Comparison of ENCODE assay signal across 9 cellular contexts in genomic region chr9:70352802-70353201, GRCh38.
DNase-seq lines count a peak whose midpoint lies in the region; ATAC-seq, FAIRE-seq and TF ChIP-seq lines count a peak whose summit lies in the region.
"Had no signal": no experiment of that assay in that cellular context is flagged by ENCODE, and none has a peak within 500 bp of the region (broad histone marks: within the 10 kb centered on the region; RNA-seq: fewer than 3 reads in every experiment).

No MANE protein-coding gene starts in this region.

- in situ Hi-C loops in ACHN (cut with HindIII; ENCODE audit: low pct_ligation_motif_present, low pct_unique_long_range_greater_than_20kb, low sequenced_read_pairs): no loop called here

- no peak overlapping the region for H3K4me3 Mint-ChIP-seq in astrocyte (ENCODE audit: unreplicated experiment)
- H3K4me3 Mint-ChIP-seq in activated naive CD8-positive, alpha-beta T cell treated with anti-CD3 and anti-CD28 coated beads, Interleukin-2, amount 50 U/mL, for 24 hours: no peak overlapping the region

- H3K4me1 ChIP-seq in astrocyte (ENCODE audit: insufficient read depth, low read length): no peaks in the 10 kb centered on the region
- H3K4me1 ChIP-seq in left lung: no peaks in the 10 kb centered on the region

- H4K20me1 ChIP-seq in astrocyte (ENCODE audit: insufficient read depth, low read length): no peaks in the 10 kb centered on the region

- intact Hi-C loops in left lung (cut with DNase I): loop anchor here in 1 of 2 donors (10.0 kb wide), 1 partner anchor 132 kb away; no protein-coding TSS in a partner anchor

- no peak overlapping the region for H3K4me2 ChIP-seq in astrocyte (ENCODE audit: low read length)

- ATAC-seq in left lung (no peak), HG03025 (IDR thresholded peaks at IDR 0.05; ENCODE audit: low FRiP score, unreplicated experiment) (no peak)
- ATAC-seq in activated naive CD8-positive, alpha-beta T cell treated with anti-CD3 and anti-CD28 coated beads, Interleukin-2, amount 50 U/mL, for 24 hours: no peak

- peaks cover 1% of the 10 kb centered on the region for H3K9me3 Mint-ChIP-seq in astrocyte (ENCODE audit: unreplicated experiment)
- no peaks in the 10 kb centered on the region for H3K9me3 Mint-ChIP-seq in activated naive CD8-positive, alpha-beta T cell treated with anti-CD3 and anti-CD28 coated beads, Interleukin-2, amount 50 U/mL, for 24 hours

- no peaks in the 10 kb centered on the region for H3K4me1 Mint-ChIP-seq in astrocyte (ENCODE audit: low read depth, unreplicated experiment)
- peaks cover 2% of the 10 kb centered on the region for H3K4me1 Mint-ChIP-seq in activated naive CD8-positive, alpha-beta T cell treated with anti-CD3 and anti-CD28 coated beads, Interleukin-2, amount 50 U/mL, for 24 hours

- no peak overlapping the region for H3K9ac ChIP-seq in astrocyte (ENCODE audit: low read length)

- H3K27me3 ChIP-seq in astrocyte (ENCODE audit: insufficient read depth, low read length) (no peaks in the 10 kb centered on the region), left lung (no peaks in the 10 kb centered on the region)

- no peaks in the 10 kb centered on the region for H3K79me2 ChIP-seq in astrocyte (ENCODE audit: insufficient read depth, low read length)

- H3K4me3 ChIP-seq in astrocyte (ENCODE audit: insufficient read depth, low read depth, low read length) (no peak overlapping the region), left lung (no peak overlapping the region)

- no peaks in the 10 kb centered on the region for H3K27me3 Mint-ChIP-seq in astrocyte (ENCODE audit: low read depth, unreplicated experiment)
- H3K27me3 Mint-ChIP-seq in activated naive CD8-positive, alpha-beta T cell treated with anti-CD3 and anti-CD28 coated beads, Interleukin-2, amount 50 U/mL, for 24 hours: no peaks in the 10 kb centered on the region

- no peak for FAIRE-seq in astrocyte (lab: Jason Lieb, UNC)
- no peak for FAIRE-seq in urothelium cell line (lab: Jason Lieb, UNC)

- no peaks in the 10 kb centered on the region for H3K9me3 ChIP-seq in astrocyte (ENCODE audit: insufficient read depth, low read depth, low read length)
- H3K9me3 ChIP-seq in left lung: no peaks in the 10 kb centered on the region

- DNase-seq in ACHN: peak; percentile 10
- DNase-seq in astrocyte (ENCODE audit: low read depth): no peak
- DNase-seq in left lung: no peak
- no peak for DNase-seq in activated naive CD8-positive, alpha-beta T cell treated with anti-CD3 and anti-CD28 coated beads, Interleukin-2, amount 50 U/mL, for 24 hours
- DNase-seq in activated naive CD4-positive, alpha-beta T cell treated with Interleukin-2 at 50 U/mL for 16 hours: no peak
- no peak for DNase-seq in urothelium cell line (ENCODE audit: low spot score)
- DNase-seq: activated CD8-positive, alpha-beta memory T cell treated with anti-CD3 and anti-CD28 coated beads, Interleukin-2, amount 50 U/mL, for 48 hours had no signal

- H3K27ac Mint-ChIP-seq in astrocyte (ENCODE audit: unreplicated experiment): no peak overlapping the region
- no peak overlapping the region for H3K27ac Mint-ChIP-seq in activated naive CD8-positive, alpha-beta T cell treated with anti-CD3 and anti-CD28 coated beads, Interleukin-2, amount 50 U/mL, for 24 hours

- H3K36me3 Mint-ChIP-seq in astrocyte (ENCODE audit: low read depth, unreplicated experiment): no peaks in the 10 kb centered on the region
- peaks cover 26% of the 10 kb centered on the region for H3K36me3 Mint-ChIP-seq in activated naive CD8-positive, alpha-beta T cell treated with anti-CD3 and anti-CD28 coated beads, Interleukin-2, amount 50 U/mL, for 24 hours (ENCODE audit: low read depth)

- no peak overlapping the region for H3K27ac ChIP-seq in astrocyte (ENCODE audit: low read depth, low read length)
- no peak overlapping the region for H3K27ac ChIP-seq in left lung

- TF ChIP-seq CTCF in GM12873 (IDR thresholded peaks at IDR 0.05; ENCODE audit: insufficient read depth, low read depth, low read length, missing control alignments): peak; percentile 44
- peak; percentile 28 for TF ChIP-seq CTCF in astrocyte (IDR thresholded peaks at IDR 0.05; ENCODE audit: insufficient read depth, low read depth, low read length)
- TF ChIP-seq CTCF in left lung (IDR thresholded peaks at IDR 0.05): peak; percentile 11 to 56

- H3K36me3 ChIP-seq in astrocyte (ENCODE audit: insufficient read depth, low read length) (peaks cover 20% of the 10 kb centered on the region), left lung (peaks cover 0 to 57% of the 10 kb centered on the region in 2 donors)

- H2AFZ ChIP-seq in astrocyte (ENCODE audit: low read depth, low read length): no peak overlapping the region
